ENCODE assay signal across 18 cellular contexts in genomic region chr9:123468541-123468940, GRCh38.
DNase-seq lines count a peak whose midpoint lies in the region; ATAC-seq, FAIRE-seq and TF ChIP-seq lines count a peak whose summit lies in the region.
"Had no signal": no experiment of that assay in that cellular context is flagged by ENCODE, and none has a peak within 500 bp of the region (broad histone marks: within the 10 kb centered on the region; RNA-seq: fewer than 3 reads in every experiment).

No MANE protein-coding gene starts in this region.

- H3K4me1 Mint-ChIP-seq in activated naive CD4-positive, alpha-beta T cell treated with anti-CD3 and anti-CD28 coated beads, Interleukin-2, amount 10 ng/mL, durations not matched to agents 7 days and 5 days, result no peaks in the 10 kb centered on the region
- peaks cover 50% of the 10 kb centered on the region for H3K4me1 Mint-ChIP-seq in nephron progenitor cell
- no peaks in the 10 kb centered on the region for H3K4me1 Mint-ChIP-seq in stimulated activated effector memory CD8-positive, alpha-beta T cell treated with anti-CD3 and anti-CD28 coated beads, Interleukin-12 subunit alpha, Interleukin-12 subunit beta, amount 100 ng/mL, for 72 hours

- no peaks in the 10 kb centered on the region for H3K9me3 ChIP-seq in HepG2 (ENCODE audit: low read length)
- H3K9me3 ChIP-seq: BLaER1 treated with 17β-estradiol and CSF1 and Interleukin-3, amounts not matched to agents 10 nM and 100 nM had no signal

- H3K4me3 ChIP-seq in HepG2 (replicated peaks in 1 of 3; ENCODE audit: insufficient read depth in 1 of 3, low read depth in 2 of 3, low read length in 3 of 3), result no peak overlapping the region
- H3K4me3 ChIP-seq: BLaER1 treated with 17β-estradiol and CSF1 and Interleukin-3, amounts not matched to agents 10 nM and 100 nM; GM12878; GM23248 had no signal

- no peaks in the 10 kb centered on the region for H3K9me3 Mint-ChIP-seq in activated naive CD4-positive, alpha-beta T cell treated with anti-CD3 and anti-CD28 coated beads, Interleukin-2, amount 10 ng/mL, durations not matched to agents 7 days and 5 days
- no peaks in the 10 kb centered on the region for H3K9me3 Mint-ChIP-seq in nephron progenitor cell
- no peaks in the 10 kb centered on the region for H3K9me3 Mint-ChIP-seq in stimulated activated effector memory CD8-positive, alpha-beta T cell treated with anti-CD3 and anti-CD28 coated beads, Interleukin-12 subunit alpha, Interleukin-12 subunit beta, amount 100 ng/mL, for 72 hours
- H3K9me3 Mint-ChIP-seq: CD4-positive, CD25-positive, alpha-beta regulatory T cell had no signal

- peaks cover 78% of the 10 kb centered on the region for H3K4me1 ChIP-seq in HepG2 (ENCODE audit: insufficient read depth, low read length)

- H3K9ac ChIP-seq in HepG2 (ENCODE audit: insufficient read depth, low read depth, low read length), result peak overlapping the region; percentile 65; the same call in 1 of the 2 replicates
- H3K9ac ChIP-seq: BLaER1 treated with 17β-estradiol and CSF1 and Interleukin-3, amounts not matched to agents 10 nM and 100 nM; GM23248 had no signal

- no peak for TF ChIP-seq POLR2A in HepG2 (IDR thresholded peaks at IDR 0.05; ENCODE audit: insufficient read depth in 1 of 2, low read depth in 2 of 2, low read length in 2 of 2)

- no peak for TF ChIP-seq RAD21 in HepG2 (CRISPR knock-in tag; IDR thresholded peaks at IDR 0.05)

- H3K27ac ChIP-seq in HepG2 (ENCODE audit: extremely low read length, insufficient read depth, low read length), result peak overlapping the region; percentile 90
- H3K27ac ChIP-seq: BLaER1 treated with 17β-estradiol and CSF1 and Interleukin-3, amounts not matched to agents 10 nM and 100 nM; GM23248 had no signal

- WGBS in HepG2 (ENCODE audit: low lambda C conversion rate), result 80% methylated on average over 5 of the region's 5 CpGs

- no peak overlapping the region for H3K4me3 Mint-ChIP-seq in activated naive CD4-positive, alpha-beta T cell treated with anti-CD3 and anti-CD28 coated beads, Interleukin-2, amount 10 ng/mL, durations not matched to agents 7 days and 5 days
- no peak overlapping the region for H3K4me3 Mint-ChIP-seq in nephron progenitor cell
- H3K4me3 Mint-ChIP-seq in stimulated activated effector memory CD8-positive, alpha-beta T cell treated with anti-CD3 and anti-CD28 coated beads, Interleukin-12 subunit alpha, Interleukin-12 subunit beta, amount 100 ng/mL, for 72 hours, result no peak overlapping the region
- H3K4me3 Mint-ChIP-seq: CD4-positive, CD25-positive, alpha-beta regulatory T cell had no signal

- in situ Hi-C loops in HepG2 (cut with HindIII; ENCODE audit: extremely low pct_ligation_motif_present, low pct_unique_long_range_greater_than_20kb), result no loop called here

- TF ChIP-seq CTCF in HepG2 (CRISPR knock-in tag; IDR thresholded peaks at IDR 0.05) (no peak), nephron progenitor cell (IDR thresholded peaks at IDR 0.05) (no peak)

- H3K36me3 ChIP-seq in HepG2 (replicated peaks in 1 of 2; ENCODE audit: control insufficient read depth in 1 of 2, insufficient read depth in 2 of 2, low read length in 2 of 2), result no peaks in the 10 kb centered on the region; a peak in 2 of 5 replicates

- CTCF ChIA-PET in activated naive CD4-positive, alpha-beta T cell treated with anti-CD3 and anti-CD28 coated beads, Interleukin-2, amount 10 ng/mL, durations not matched to agents 7 days and 5 days (lab: Charles Lee), result no interaction called here
- CTCF ChIA-PET in HepG2 (lab: Yijun Ruan, JAX; ENCODE audit: low intra/inter-chr PET ratio, low total read pairs), result no interaction called here

- H3K79me2 ChIP-seq in HepG2 (ENCODE audit: insufficient read depth, low read length), result no peaks in the 10 kb centered on the region

- no peak for FAIRE-seq in HepG2 (lab: Jason Lieb, UNC)
- FAIRE-seq: GM12878, GM18507, HTR-8/SVneo had no signal

- H3K27me3 ChIP-seq in HepG2 (ENCODE audit: control insufficient read depth in 1 of 2, insufficient read depth in 2 of 2, low read length in 2 of 2), result no peaks in the 10 kb centered on the region
- H3K27me3 ChIP-seq: BLaER1 treated with 17β-estradiol and CSF1 and Interleukin-3, amounts not matched to agents 10 nM and 100 nM had no signal

- H3K27me3 Mint-ChIP-seq in activated naive CD4-positive, alpha-beta T cell treated with anti-CD3 and anti-CD28 coated beads, Interleukin-2, amount 10 ng/mL, durations not matched to agents 7 days and 5 days, result no peaks in the 10 kb centered on the region
- peaks cover 11% of the 10 kb centered on the region for H3K27me3 Mint-ChIP-seq in nephron progenitor cell (ENCODE audit: low read depth, poor library complexity)
- H3K27me3 Mint-ChIP-seq: CD4-positive, CD25-positive, alpha-beta regulatory T cell had no signal

- TF ChIP-seq EP300 in HepG2 (IDR thresholded peaks at IDR 0.05; ENCODE audit: low read depth in 2 of 2, low read length in 2 of 2) (no peak), HepG2 (CRISPR knock-in tag; IDR thresholded peaks at IDR 0.05; ENCODE audit: borderline replicate concordance) (no peak)

- no peak for ATAC-seq in HepG2
- ATAC-seq in HG03175 (IDR thresholded peaks at IDR 0.05; ENCODE audit: unreplicated experiment), result no peak
- ATAC-seq in HG03571 (IDR thresholded peaks at IDR 0.05; ENCODE audit: unreplicated experiment), result no peak
- no peak for ATAC-seq in stimulated activated effector memory CD8-positive, alpha-beta T cell treated with anti-CD3 and anti-CD28 coated beads, Interleukin-12 subunit alpha, Interleukin-12 subunit beta, amount 100 ng/mL, for 72 hours
- ATAC-seq: GM12878 had no signal

- no peaks in the 10 kb centered on the region for H4K20me1 ChIP-seq in HepG2 (ENCODE audit: insufficient read depth, low read length)

- no peak for DNase-seq in activated naive CD4-positive, alpha-beta T cell treated with anti-CD3 and anti-CD28 coated beads, Interleukin-2, amount 10 ng/mL, durations not matched to agents 7 days and 5 days
- DNase-seq in activated naive CD4-positive, alpha-beta T cell treated with anti-CD3 and anti-CD28 coated beads, Interleukin-2, amount 50 U/mL, for 16 hours, result no peak
- no peak for DNase-seq in HepG2 (ENCODE audit: low spot score)
- no peak for DNase-seq in nephron progenitor cell
- no peak for DNase-seq in posterior vena cava (ENCODE audit: low spot score)
- DNase-seq in stimulated activated effector memory CD8-positive, alpha-beta T cell treated with anti-CD3 and anti-CD28 coated beads, Interleukin-12 subunit alpha, Interleukin-12 subunit beta, amount 100 ng/mL, for 72 hours (ENCODE audit: low spot score in 2 of 2), result no peak
- DNase-seq: 8988T; Calu3; CD4-positive, CD25-positive, alpha-beta regulatory T cell; DMS 273 treated with DMSO at 0.1 percent for 48 hours; GM23248; H7 had no signal

- no peak overlapping the region for H3K4me2 ChIP-seq in HepG2 (ENCODE audit: low read depth, low read length)
- H3K4me2 ChIP-seq: BLaER1 treated with 17β-estradiol and CSF1 and Interleukin-3, amounts not matched to agents 10 nM and 100 nM had no signal

- intact Hi-C loops in HepG2 (cut with micrococcal nuclease; ENCODE audit: unreplicated experiment), result loop anchor here (5.0 kb wide), 1 partner anchor 66 kb away; no protein-coding TSS in a partner anchor
- intact Hi-C loops in posterior vena cava (cut with DNase I), result no loop called here

- H3K36me3 Mint-ChIP-seq in activated naive CD4-positive, alpha-beta T cell treated with anti-CD3 and anti-CD28 coated beads, Interleukin-2, amount 10 ng/mL, durations not matched to agents 7 days and 5 days, result no peaks in the 10 kb centered on the region
- H3K36me3 Mint-ChIP-seq in nephron progenitor cell (ENCODE audit: low read depth), result no peaks in the 10 kb centered on the region
- no peaks in the 10 kb centered on the region for H3K36me3 Mint-ChIP-seq in stimulated activated effector memory CD8-positive, alpha-beta T cell treated with anti-CD3 and anti-CD28 coated beads, Interleukin-12 subunit alpha, Interleukin-12 subunit beta, amount 100 ng/mL, for 72 hours

- POLR2A ChIA-PET in HepG2 (lab: Yijun Ruan, JAX), result interaction anchor here (0.9 to 1.4 kb wide), 4 partner anchors 8 to 15 kb away, joined by 3 to 4 read pairs (median 4); no protein-coding TSS in a partner anchor

- no peak overlapping the region for H2AFZ ChIP-seq in HepG2 (ENCODE audit: low read length)
- H2AFZ ChIP-seq: GM23248 had no signal

- peak overlapping the region; percentile 45 for H3K27ac Mint-ChIP-seq in activated naive CD4-positive, alpha-beta T cell treated with anti-CD3 and anti-CD28 coated beads, Interleukin-2, amount 10 ng/mL, durations not matched to agents 7 days and 5 days
- peak overlapping the region; percentile 59 for H3K27ac Mint-ChIP-seq in nephron progenitor cell
- no peak overlapping the region for H3K27ac Mint-ChIP-seq in stimulated activated effector memory CD8-positive, alpha-beta T cell treated with anti-CD3 and anti-CD28 coated beads, Interleukin-12 subunit alpha, Interleukin-12 subunit beta, amount 100 ng/mL, for 72 hours

- BruUV-seq in HepG2 (replicated peaks; lab: Mats Ljungman, UMichigan), result no TSS peak

TF ChIP-seq in HepG2, 621 proteins besides CTCF, POLR2A, EP300 and RAD21:
- no peak for TF ChIP-seq ZNF280D (CRISPR knock-in tag; IDR thresholded peaks at IDR 0.05)
